Comparison of ENCODE assay signal across 37 cellular contexts in genomic region chr1:101938681-101939080, GRCh38. TPM values are rescaled to one million over a fixed set of nuclear protein-coding genes. Genes with fewer than 3 reads are reported as not detected.
"Had no signal": no experiment of that assay in that cellular context is flagged by ENCODE, and none has a peak within 500 bp of the region (broad histone marks: within the 10 kb centered on the region; RNA-seq: fewer than 3 reads in every experiment).

No MANE protein-coding gene starts in this region.

- H3K4me1 ChIP-seq: adrenal gland, body of pancreas, breast epithelium had no signal

- DNase-seq: activated B cell treated with CpG ODN at 0.5 μM for 24 hours; activated CD4-positive, alpha-beta memory T cell treated with anti-CD3 and anti-CD28 coated beads for 36 hours; activated CD4-positive, alpha-beta T cell treated with anti-CD3 and anti-CD28 coated beads for 4 hours; activated CD4-positive, alpha-beta T cell treated with anti-CD3 and anti-CD28 coated beads, Interleukin-2, amount 10 ng/mL, durations not matched to agents 24 days and 14 days; activated CD4-positive, alpha-beta T cell treated with anti-CD3 and anti-CD28 coated beads, Interleukin-2, amount 50 U/mL, for 1 hour; activated CD4-positive, alpha-beta T cell treated with anti-CD3 and anti-CD28 coated beads, Interleukin-2, amount 50 U/mL, for 4 hours; activated CD4-positive, CD25-positive, alpha-beta regulatory T cell treated with anti-CD3 and anti-CD28 coated beads, Interleukin-2, amount 50 U/mL, for 72 hours; activated CD8-positive, alpha-beta memory T cell treated with anti-CD3 and anti-CD28 coated beads, Interleukin-2, amount 50 U/mL, for 4 hours; activated CD8-positive, alpha-beta T cell treated with anti-CD3 and anti-CD28 coated beads for 36 hours; activated effector memory CD4-positive, alpha-beta T cell treated with anti-CD3 and anti-CD28 coated beads, Interleukin-2, amount 50 U/mL, for 16 hours; activated gamma-delta T cell treated with Interleukin-2 at 50 U/mL for 16 hours; activated naive CD4-positive, alpha-beta T cell; activated naive CD4-positive, alpha-beta T cell treated with anti-CD3 and anti-CD28 coated beads for 36 hours; activated naive CD4-positive, alpha-beta T cell treated with anti-CD3 and anti-CD28 coated beads, Interleukin-2, amount 50 U/mL, for 16 hours; activated naive CD8-positive, alpha-beta T cell treated with anti-CD3 and anti-CD28 coated beads for 36 hours; activated T-cell treated with anti-CD3 and anti-CD28 coated beads for 4 hours; activated T-cell treated with anti-CD3 and anti-CD28 coated beads, Interleukin-2, amount 50 U/mL, for 1 hour; activated T-cell treated with anti-CD3 and anti-CD28 coated beads, Interleukin-2, amount 50 U/mL, for 4 hours; activated T-cell treated with anti-CD3 and anti-CD28 coated beads, Interleukin-2, amount 50 U/mL, for 72 hours; adrenal gland; amniotic stem cell; aorta; body of pancreas; brain microvascular endothelial cell; T-helper 1 cell; T-helper 2 cell; T-helper 9 cell had no signal

- H3K36me3 ChIP-seq: adrenal gland, brain microvascular endothelial cell, breast epithelium had no signal

- FAIRE-seq: astrocyte, TTC549 had no signal

- H3K4me3 ChIP-seq: adrenal gland, body of pancreas, breast epithelium had no signal

- H3K9me3 ChIP-seq: adrenal gland, body of pancreas, breast epithelium had no signal

- H3K27ac ChIP-seq: adrenal gland, body of pancreas, brain microvascular endothelial cell, breast epithelium, VCaP had no signal

RNA-seq across cellular contexts. Expression of gene OLFM3, which starts 58.0 kb away (rescaled TPM):
- total RNA-seq: activated B cell treated with CpG ODN at 0.5 μM for 24 hours; activated CD4-positive, alpha-beta memory T cell treated with anti-CD3 and anti-CD28 coated beads for 36 hours; activated CD4-positive, alpha-beta T cell treated with anti-CD3 and anti-CD28 coated beads, Interleukin-2, amount 10 ng/mL, durations not matched to agents 24 days and 14 days; activated CD8-positive, alpha-beta memory T cell treated with anti-CD3 and anti-CD28 coated beads for 36 hours; activated CD8-positive, alpha-beta T cell treated with anti-CD3 and anti-CD28 coated beads for 36 hours; activated naive CD4-positive, alpha-beta T cell treated with anti-CD3 and anti-CD28 coated beads for 36 hours; activated naive CD4-positive, alpha-beta T cell treated with anti-CD3 and anti-CD28 coated beads, Interleukin-2, amount 50 U/mL, for 72 hours; activated naive CD8-positive, alpha-beta T cell treated with anti-CD3 and anti-CD28 coated beads for 36 hours; activated T-cell treated with anti-CD3 and anti-CD28 coated beads, Interleukin-2, amount 50 U/mL, for 4 hours; activated T-cell treated with anti-CD3 and anti-CD28 coated beads, Interleukin-2, amount 50 U/mL, for 72 hours; activated T-helper 1 cell treated with anti-CD3 and anti-CD28 coated beads, Interleukin-12 subunit alpha, Interleukin-12 subunit beta, Interleukin-2, Interleukin-4 antibody, amounts not matched to agents 30 ng/mL and 10 ng/mL and 1 ng/mL, durations not matched to agents 14 hours and 24 hours and 36 hours; activated T-helper 17 cell treated with anti-CD3 and anti-CD28 coated beads, Interleukin-2, amount 50 U/mL, for 72 hours; aorta; body of pancreas; breast epithelium; cardiac septum; chondrocyte had no signal
- polyA plus RNA-seq: aorta had no signal
